26 cellular contexts compared by ENCODE assay signal in the genomic region with DNA sequence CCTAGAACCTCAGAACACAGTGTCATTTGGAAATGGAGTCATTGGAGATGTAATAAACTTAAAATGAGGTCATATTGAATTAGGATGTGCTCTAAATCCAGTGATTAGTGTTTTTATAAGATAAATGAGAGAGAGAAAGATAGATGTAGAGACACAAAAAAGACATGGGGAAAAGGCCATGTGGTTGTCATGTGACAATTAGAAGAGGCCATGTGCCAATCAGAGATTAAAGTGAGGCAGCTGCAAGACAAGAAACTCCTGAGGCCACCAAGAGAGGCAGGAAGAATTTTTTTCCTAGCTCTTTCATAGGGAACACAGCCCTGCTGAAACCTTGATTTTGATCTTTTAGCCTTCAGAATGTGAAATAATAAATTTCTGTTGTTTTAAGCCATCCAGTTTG.
DNase-seq lines count a peak whose midpoint lies in the region; ATAC-seq, FAIRE-seq and TF ChIP-seq lines count a peak whose summit lies in the region.
"Had no signal": no experiment of that assay in that cellular context is flagged by ENCODE, and none has a peak within 500 bp of the region (broad histone marks: within the 10 kb centered on the region; RNA-seq: fewer than 3 reads in every experiment).

No MANE protein-coding gene starts in this region.

- CTCF ChIA-PET in A549 (lab: Yijun Ruan, JAX) = no interaction called here

- no peaks in the 10 kb centered on the region for H3K36me3 Mint-ChIP-seq in GM23338 (ENCODE audit: low read depth)
- H3K36me3 Mint-ChIP-seq: CD14-positive monocyte; CD4-positive, alpha-beta memory T cell; CD4-positive, CD25-positive, alpha-beta regulatory T cell; CD8-positive, alpha-beta memory T cell had no signal

- no peaks in the 10 kb centered on the region for H3F3A ChIP-seq in GM23338 (replicated peaks; ENCODE audit: low read depth)

- H3K9me3 Mint-ChIP-seq in GM23338 = no peaks in the 10 kb centered on the region
- H3K9me3 Mint-ChIP-seq: CD14-positive monocyte had no signal

- TF ChIP-seq CTCF in A549 (IDR thresholded peaks at IDR 0.05) (no peak), GM23338 (conservative IDR thresholded peaks at IDR 0.05; ENCODE audit: low read depth in 2 of 2) (no peak)

- no peak overlapping the region for H3K4me2 ChIP-seq in A549
- no peak overlapping the region for H3K4me2 ChIP-seq in GM23338
- H3K4me2 ChIP-seq: BLaER1 had no signal

- no peaks in the 10 kb centered on the region for H3K79me2 ChIP-seq in GM23338 (replicated peaks; ENCODE audit: insufficient read depth)

- H3K36me3 ChIP-seq in GM23338 (ENCODE audit: insufficient read depth) = no peaks in the 10 kb centered on the region
- H3K36me3 ChIP-seq: BE2C, BLaER1 had no signal

- peaks cover 4% of the 10 kb centered on the region; the same call in 2 of the 3 replicates for H3K4me1 Mint-ChIP-seq in GM23338
- H3K4me1 Mint-ChIP-seq: CD14-positive monocyte; CD4-positive, alpha-beta memory T cell; CD4-positive, CD25-positive, alpha-beta regulatory T cell; CD8-positive, alpha-beta memory T cell had no signal

- no peaks in the 10 kb centered on the region for H4K20me1 ChIP-seq in GM23338 (replicated peaks; ENCODE audit: insufficient read depth)
- H4K20me1 ChIP-seq: BLaER1 had no signal

- no peak for TF ChIP-seq EP300 in A549 (IDR thresholded peaks at IDR 0.05)

- no peak overlapping the region for H3K27ac ChIP-seq in A549
- no peak overlapping the region for H3K27ac ChIP-seq in GM23338 (ENCODE audit: low read depth)
- H3K27ac ChIP-seq: BLaER1 had no signal

- peak overlapping the region; percentile 15; the same call in 1 of the 2 replicates for H2AFZ ChIP-seq in GM23338

- H3K27me3 Mint-ChIP-seq in GM23338 (ENCODE audit: insufficient read depth, low read depth, poor library complexity) = no peaks in the 10 kb centered on the region
- H3K27me3 Mint-ChIP-seq: CD4-positive, alpha-beta memory T cell; CD4-positive, CD25-positive, alpha-beta regulatory T cell; CD8-positive, alpha-beta memory T cell had no signal

- no peak overlapping the region for H3K27ac Mint-ChIP-seq in GM23338
- H3K27ac Mint-ChIP-seq: CD4-positive, alpha-beta memory T cell; CD4-positive, CD25-positive, alpha-beta regulatory T cell; CD8-positive, alpha-beta memory T cell had no signal

- H3K4me3 Mint-ChIP-seq in GM23338 = no peak overlapping the region
- H3K4me3 Mint-ChIP-seq: CD14-positive monocyte; CD4-positive, alpha-beta memory T cell; CD8-positive, alpha-beta memory T cell had no signal

- no peak overlapping the region for H3K4me3 ChIP-seq in A549
- no peak overlapping the region for H3K4me3 ChIP-seq in GM23338
- H3K4me3 ChIP-seq: BLaER1, GM12878 had no signal

- H3K4me1 ChIP-seq in A549 = no peaks in the 10 kb centered on the region
- H3K4me1 ChIP-seq in GM23338 (ENCODE audit: insufficient read depth) = no peaks in the 10 kb centered on the region
- H3K4me1 ChIP-seq: BE2C, BLaER1 had no signal

- POLR2A ChIA-PET in A549 (lab: Yijun Ruan, JAX) = no interaction called here

- no peak for TF ChIP-seq RAD21 in A549 (conservative IDR thresholded peaks at IDR 0.05 in 1 of 2, IDR thresholded peaks at IDR 0.05 in 1 of 2)

- ATAC-seq in A549 = no peak
- ATAC-seq in GM23338 = no peak
- no peak for ATAC-seq in GM21723 (IDR thresholded peaks at IDR 0.05; ENCODE audit: unreplicated experiment)
- ATAC-seq: GM12878 had no signal

- DNase-seq in A549 (ENCODE audit: low read depth in 1 of 2, low spot score in 1 of 2) (no peak), GM23338 (ENCODE audit: low spot score) (no peak), OCI-M1 (lab: John Stamatoyannopoulos, UW) (peak; percentile 92), GM12891 (ENCODE audit: insufficient read length, low spot score) (no peak), HTR-8/SVneo (ENCODE audit: insufficient read length, low spot score) (no peak)
- DNase-seq: 8988T; AML-193; BE2C; C1 segment of cervical spinal cord; CD4-positive, alpha-beta memory T cell; CD4-positive, CD25-positive, alpha-beta regulatory T cell; CD8-positive, alpha-beta memory T cell; COR-L47; DMS 273 treated with DMSO at 0.1 percent for 48 hours; DMS153; DMS53; DMS79; DND-41; EL; GDM1 had no signal

- TF ChIP-seq POLR2A in A549 (IDR thresholded peaks at IDR 0.05; ENCODE audit: low read length) = no peak
- TF ChIP-seq POLR2A in GM12891 (IDR thresholded peaks at IDR 0.05; ENCODE audit: low read depth, low read length) = no peak

- H3K9me2 ChIP-seq in GM23338 (ENCODE audit: insufficient read depth) = no peaks in the 10 kb centered on the region

- FAIRE-seq in A549 (lab: Jason Lieb, UNC) = no peak
- no peak for FAIRE-seq in GM12891 (lab: Jason Lieb, UNC)
- no peak for FAIRE-seq in HTR-8/SVneo (lab: Jason Lieb, UNC)
- FAIRE-seq: A204.1, GM12878, GM19239 had no signal

- no peaks in the 10 kb centered on the region for H3K27me3 ChIP-seq in GM23338 (ENCODE audit: insufficient read depth)
- H3K27me3 ChIP-seq: BE2C, BLaER1 had no signal

- H3K9me3 ChIP-seq in A549 = no peaks in the 10 kb centered on the region
- H3K9me3 ChIP-seq: BE2C, BLaER1 had no signal

TF ChIP-seq in A549, 52 proteins besides CTCF, POLR2A, EP300 and RAD21:
- TF ChIP-seq, protein P1, sequence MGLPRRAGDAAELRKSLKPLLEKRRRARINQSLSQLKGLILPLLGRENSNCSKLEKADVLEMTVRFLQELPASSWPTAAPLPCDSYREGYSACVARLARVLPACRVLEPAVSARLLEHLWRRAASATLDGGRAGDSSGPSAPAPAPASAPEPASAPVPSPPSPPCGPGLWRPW (IDR thresholded peaks at IDR 0.05) = no peak
- TF ChIP-seq, protein P2, sequence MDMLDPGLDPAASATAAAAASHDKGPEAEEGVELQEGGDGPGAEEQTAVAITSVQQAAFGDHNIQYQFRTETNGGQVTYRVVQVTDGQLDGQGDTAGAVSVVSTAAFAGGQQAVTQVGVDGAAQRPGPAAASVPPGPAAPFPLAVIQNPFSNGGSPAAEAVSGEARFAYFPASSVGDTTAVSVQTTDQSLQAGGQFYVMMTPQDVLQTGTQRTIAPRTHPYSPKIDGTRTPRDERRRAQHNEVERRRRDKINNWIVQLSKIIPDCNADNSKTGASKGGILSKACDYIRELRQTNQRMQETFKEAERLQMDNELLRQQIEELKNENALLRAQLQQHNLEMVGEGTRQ (IDR thresholded peaks at IDR 0.05) = 0 out of 2 replicates have a peak, but pooled peaks have one; percentile 7
- TF ChIP-seq RNF2 (IDR thresholded peaks at IDR 0.05; ENCODE audit: borderline replicate concordance, low read depth) = no peak

TF ChIP-seq in GM23338, 12 proteins besides CTCF, POLR2A, EP300 and RAD21 (continues in another document):
- TF ChIP-seq NANOG (IDR thresholded peaks at IDR 0.05; ENCODE audit: borderline replicate concordance) = no peak
- TF ChIP-seq, protein P3, sequence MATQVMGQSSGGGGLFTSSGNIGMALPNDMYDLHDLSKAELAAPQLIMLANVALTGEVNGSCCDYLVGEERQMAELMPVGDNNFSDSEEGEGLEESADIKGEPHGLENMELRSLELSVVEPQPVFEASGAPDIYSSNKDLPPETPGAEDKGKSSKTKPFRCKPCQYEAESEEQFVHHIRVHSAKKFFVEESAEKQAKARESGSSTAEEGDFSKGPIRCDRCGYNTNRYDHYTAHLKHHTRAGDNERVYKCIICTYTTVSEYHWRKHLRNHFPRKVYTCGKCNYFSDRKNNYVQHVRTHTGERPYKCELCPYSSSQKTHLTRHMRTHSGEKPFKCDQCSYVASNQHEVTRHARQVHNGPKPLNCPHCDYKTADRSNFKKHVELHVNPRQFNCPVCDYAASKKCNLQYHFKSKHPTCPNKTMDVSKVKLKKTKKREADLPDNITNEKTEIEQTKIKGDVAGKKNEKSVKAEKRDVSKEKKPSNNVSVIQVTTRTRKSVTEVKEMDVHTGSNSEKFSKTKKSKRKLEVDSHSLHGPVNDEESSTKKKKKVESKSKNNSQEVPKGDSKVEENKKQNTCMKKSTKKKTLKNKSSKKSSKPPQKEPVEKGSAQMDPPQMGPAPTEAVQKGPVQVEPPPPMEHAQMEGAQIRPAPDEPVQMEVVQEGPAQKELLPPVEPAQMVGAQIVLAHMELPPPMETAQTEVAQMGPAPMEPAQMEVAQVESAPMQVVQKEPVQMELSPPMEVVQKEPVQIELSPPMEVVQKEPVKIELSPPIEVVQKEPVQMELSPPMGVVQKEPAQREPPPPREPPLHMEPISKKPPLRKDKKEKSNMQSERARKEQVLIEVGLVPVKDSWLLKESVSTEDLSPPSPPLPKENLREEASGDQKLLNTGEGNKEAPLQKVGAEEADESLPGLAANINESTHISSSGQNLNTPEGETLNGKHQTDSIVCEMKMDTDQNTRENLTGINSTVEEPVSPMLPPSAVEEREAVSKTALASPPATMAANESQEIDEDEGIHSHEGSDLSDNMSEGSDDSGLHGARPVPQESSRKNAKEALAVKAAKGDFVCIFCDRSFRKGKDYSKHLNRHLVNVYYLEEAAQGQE (IDR thresholded peaks at IDR 0.05; ENCODE audit: unreplicated experiment) = no peak
- TF ChIP-seq CREB1 (CRISPR knock-in tag; IDR thresholded peaks at IDR 0.05; ENCODE audit: low read depth) = no peak
- TF ChIP-seq STAT1 (IDR thresholded peaks at IDR 0.05; ENCODE audit: unreplicated experiment) = no peak

TF ChIP-seq in GM12891, 5 proteins besides CTCF, POLR2A, EP300 and RAD21:
- TF ChIP-seq POU2F2 (IDR thresholded peaks at IDR 0.05; ENCODE audit: low read depth, low read length) = no peak
- TF ChIP-seq SPI1 (IDR thresholded peaks at IDR 0.05; ENCODE audit: low read depth, low read length) = no peak
- TF ChIP-seq TAF1 (IDR thresholded peaks at IDR 0.05; ENCODE audit: low read depth, low read length) = no peak
- no peak for TF ChIP-seq POLR2AphosphoS5 (IDR thresholded peaks at IDR 0.05; ENCODE audit: low read depth, low read length)
- TF ChIP-seq PAX5 (IDR thresholded peaks at IDR 0.05; ENCODE audit: insufficient read depth, low read length, severe bottlenecking) = no peak
